ENCODE assay signal across 1 cellular context in the genomic region with DNA sequence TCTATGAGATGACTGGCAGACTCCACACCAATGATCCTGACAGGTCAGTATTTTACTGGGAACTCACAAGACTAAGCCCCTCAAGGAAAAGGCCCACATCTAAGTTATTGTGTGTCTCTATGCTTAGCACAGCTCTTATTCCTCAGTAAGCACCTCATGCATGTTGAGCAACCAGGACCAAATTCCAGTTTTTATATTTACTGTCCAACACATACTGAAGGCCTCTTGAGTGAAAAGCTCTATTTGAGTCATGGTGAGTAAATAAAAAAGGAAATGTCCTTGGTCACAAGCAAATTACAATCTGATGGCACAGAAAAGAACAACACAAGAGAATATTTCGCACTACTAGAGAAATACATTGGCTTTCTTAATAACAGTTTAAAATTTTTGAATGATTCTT.
TF ChIP-seq lines count a peak whose summit lies in the region.

No MANE protein-coding gene starts in this region.

TF ChIP-seq in HepG2, 621 proteins besides CTCF, POLR2A, EP300 and RAD21 (continued from another document and continues in another):
- TF ChIP-seq, protein P1, sequence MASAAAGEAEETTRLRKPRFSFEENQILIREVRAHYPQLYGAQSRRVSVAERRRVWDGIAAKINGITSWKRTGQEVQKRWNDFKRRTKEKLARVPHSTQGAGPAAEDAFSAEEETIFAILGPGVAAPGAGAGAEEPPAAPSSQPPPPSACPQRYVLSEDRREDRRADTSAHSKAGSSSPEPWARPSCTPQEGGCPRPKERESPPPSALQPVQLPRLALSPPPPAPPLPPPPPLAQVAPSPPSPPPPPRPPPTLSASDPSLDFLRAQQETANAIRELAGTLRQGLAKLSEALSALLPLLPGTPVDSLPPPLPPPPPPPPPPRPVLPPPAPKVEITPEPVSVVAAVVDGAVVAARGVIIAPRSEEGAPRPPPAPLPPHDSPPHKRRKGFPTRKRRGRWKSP (CRISPR knock-in tag; IDR thresholded peaks at IDR 0.05): peak; percentile 42; the same call in 1 of the 2 replicates
- peak; percentile 82 for TF ChIP-seq ERF (CRISPR knock-in tag; IDR thresholded peaks at IDR 0.05)
- TF ChIP-seq ETV5 (CRISPR knock-in tag; IDR thresholded peaks at IDR 0.05; ENCODE audit: borderline replicate concordance): peak; percentile 25; the same call in 1 of the 2 replicates
- TF ChIP-seq, protein P2, sequence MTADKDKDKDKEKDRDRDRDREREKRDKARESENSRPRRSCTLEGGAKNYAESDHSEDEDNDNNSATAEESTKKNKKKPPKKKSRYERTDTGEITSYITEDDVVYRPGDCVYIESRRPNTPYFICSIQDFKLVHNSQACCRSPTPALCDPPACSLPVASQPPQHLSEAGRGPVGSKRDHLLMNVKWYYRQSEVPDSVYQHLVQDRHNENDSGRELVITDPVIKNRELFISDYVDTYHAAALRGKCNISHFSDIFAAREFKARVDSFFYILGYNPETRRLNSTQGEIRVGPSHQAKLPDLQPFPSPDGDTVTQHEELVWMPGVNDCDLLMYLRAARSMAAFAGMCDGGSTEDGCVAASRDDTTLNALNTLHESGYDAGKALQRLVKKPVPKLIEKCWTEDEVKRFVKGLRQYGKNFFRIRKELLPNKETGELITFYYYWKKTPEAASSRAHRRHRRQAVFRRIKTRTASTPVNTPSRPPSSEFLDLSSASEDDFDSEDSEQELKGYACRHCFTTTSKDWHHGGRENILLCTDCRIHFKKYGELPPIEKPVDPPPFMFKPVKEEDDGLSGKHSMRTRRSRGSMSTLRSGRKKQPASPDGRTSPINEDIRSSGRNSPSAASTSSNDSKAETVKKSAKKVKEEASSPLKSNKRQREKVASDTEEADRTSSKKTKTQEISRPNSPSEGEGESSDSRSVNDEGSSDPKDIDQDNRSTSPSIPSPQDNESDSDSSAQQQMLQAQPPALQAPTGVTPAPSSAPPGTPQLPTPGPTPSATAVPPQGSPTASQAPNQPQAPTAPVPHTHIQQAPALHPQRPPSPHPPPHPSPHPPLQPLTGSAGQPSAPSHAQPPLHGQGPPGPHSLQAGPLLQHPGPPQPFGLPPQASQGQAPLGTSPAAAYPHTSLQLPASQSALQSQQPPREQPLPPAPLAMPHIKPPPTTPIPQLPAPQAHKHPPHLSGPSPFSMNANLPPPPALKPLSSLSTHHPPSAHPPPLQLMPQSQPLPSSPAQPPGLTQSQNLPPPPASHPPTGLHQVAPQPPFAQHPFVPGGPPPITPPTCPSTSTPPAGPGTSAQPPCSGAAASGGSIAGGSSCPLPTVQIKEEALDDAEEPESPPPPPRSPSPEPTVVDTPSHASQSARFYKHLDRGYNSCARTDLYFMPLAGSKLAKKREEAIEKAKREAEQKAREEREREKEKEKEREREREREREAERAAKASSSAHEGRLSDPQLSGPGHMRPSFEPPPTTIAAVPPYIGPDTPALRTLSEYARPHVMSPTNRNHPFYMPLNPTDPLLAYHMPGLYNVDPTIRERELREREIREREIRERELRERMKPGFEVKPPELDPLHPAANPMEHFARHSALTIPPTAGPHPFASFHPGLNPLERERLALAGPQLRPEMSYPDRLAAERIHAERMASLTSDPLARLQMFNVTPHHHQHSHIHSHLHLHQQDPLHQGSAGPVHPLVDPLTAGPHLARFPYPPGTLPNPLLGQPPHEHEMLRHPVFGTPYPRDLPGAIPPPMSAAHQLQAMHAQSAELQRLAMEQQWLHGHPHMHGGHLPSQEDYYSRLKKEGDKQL (CRISPR knock-in tag; IDR thresholded peaks at IDR 0.05; ENCODE audit: low read depth): peak; percentile 88
- TF ChIP-seq SOX13 (IDR thresholded peaks at IDR 0.05): peak; percentile 29; the same call in 1 of the 2 replicates
- peak in 1 of 2 experiments; percentile 87; a peak in 2 of 4 replicates for TF ChIP-seq SOX13 (CRISPR knock-in tag; conservative IDR thresholded peaks at IDR 0.05 in 1 of 2, IDR thresholded peaks at IDR 0.05 in 1 of 2)
- peak; percentile 75; the same call in 1 of the 2 replicates for TF ChIP-seq FOSL1 (CRISPR knock-in tag; IDR thresholded peaks at IDR 0.05; ENCODE audit: borderline replicate concordance)
- TF ChIP-seq ADNP (CRISPR knock-in tag; IDR thresholded peaks at IDR 0.05): no peak
- TF ChIP-seq ZNF12 (CRISPR knock-in tag; IDR thresholded peaks at IDR 0.05): 0 out of 2 replicates have a peak, but pooled peaks have one; percentile 46
- TF ChIP-seq FOSL2 (CRISPR knock-in tag; IDR thresholded peaks at IDR 0.05): peak; percentile 91
- no peak for TF ChIP-seq YEATS4 (CRISPR knock-in tag; IDR thresholded peaks at IDR 0.05; ENCODE audit: borderline replicate concordance)
- peak; percentile 66 for TF ChIP-seq MIXL1 (CRISPR knock-in tag; IDR thresholded peaks at IDR 0.05)
- peak; percentile 56; the same call in 1 of the 2 replicates for TF ChIP-seq GFI1 (CRISPR knock-in tag; IDR thresholded peaks at IDR 0.05; ENCODE audit: borderline replicate concordance)
- peak; percentile 68; the same call in 1 of the 2 replicates for TF ChIP-seq ZNF792 (CRISPR knock-in tag; IDR thresholded peaks at IDR 0.05)
- TF ChIP-seq TBX3 (IDR thresholded peaks at IDR 0.05; ENCODE audit: borderline replicate concordance): peak; percentile 99
- peak; percentile 61; the same call in 1 of the 2 replicates for TF ChIP-seq FOXP1 (IDR thresholded peaks at IDR 0.05)
- TF ChIP-seq FOXP1 (CRISPR knock-in tag; IDR thresholded peaks at IDR 0.05): peak; percentile 94
- peak; percentile 99 for TF ChIP-seq SMARCE1 (IDR thresholded peaks at IDR 0.05; ENCODE audit: borderline replicate concordance)
- TF ChIP-seq HNF4G (IDR thresholded peaks at IDR 0.05; ENCODE audit: borderline replicate concordance, low read depth, low read length): peak; percentile 72
- peak; percentile 37; the same call in 1 of the 2 replicates for TF ChIP-seq HNF4G (CRISPR knock-in tag; IDR thresholded peaks at IDR 0.05; ENCODE audit: borderline replicate concordance, low read depth)
- TF ChIP-seq, protein P3, sequence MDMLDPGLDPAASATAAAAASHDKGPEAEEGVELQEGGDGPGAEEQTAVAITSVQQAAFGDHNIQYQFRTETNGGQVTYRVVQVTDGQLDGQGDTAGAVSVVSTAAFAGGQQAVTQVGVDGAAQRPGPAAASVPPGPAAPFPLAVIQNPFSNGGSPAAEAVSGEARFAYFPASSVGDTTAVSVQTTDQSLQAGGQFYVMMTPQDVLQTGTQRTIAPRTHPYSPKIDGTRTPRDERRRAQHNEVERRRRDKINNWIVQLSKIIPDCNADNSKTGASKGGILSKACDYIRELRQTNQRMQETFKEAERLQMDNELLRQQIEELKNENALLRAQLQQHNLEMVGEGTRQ (IDR thresholded peaks at IDR 0.05; ENCODE audit: low read depth, low read length): no peak
- TF ChIP-seq, protein P3 (CRISPR knock-in tag; IDR thresholded peaks at IDR 0.05; ENCODE audit: borderline replicate concordance): no peak
- peak; percentile 60; the same call in 1 of the 2 replicates for TF ChIP-seq IRF2 (CRISPR knock-in tag; IDR thresholded peaks at IDR 0.05)
- TF ChIP-seq RXRA (CRISPR knock-in tag; IDR thresholded peaks at IDR 0.05): no peak
- TF ChIP-seq, protein P4, sequence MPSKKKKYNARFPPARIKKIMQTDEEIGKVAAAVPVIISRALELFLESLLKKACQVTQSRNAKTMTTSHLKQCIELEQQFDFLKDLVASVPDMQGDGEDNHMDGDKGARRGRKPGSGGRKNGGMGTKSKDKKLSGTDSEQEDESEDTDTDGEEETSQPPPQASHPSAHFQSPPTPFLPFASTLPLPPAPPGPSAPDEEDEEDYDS (CRISPR knock-in tag; IDR thresholded peaks at IDR 0.05): 0 out of 2 replicates have a peak, but pooled peaks have one; percentile 23
- peak; percentile 62; the same call in 1 of the 2 replicates for TF ChIP-seq YEATS2 (CRISPR knock-in tag; IDR thresholded peaks at IDR 0.05; ENCODE audit: borderline replicate concordance)
- TF ChIP-seq NCOR1 (IDR thresholded peaks at IDR 0.05; ENCODE audit: borderline replicate concordance, low read length): peak; percentile 54; the same call in 1 of the 2 replicates
- TF ChIP-seq, protein P5, sequence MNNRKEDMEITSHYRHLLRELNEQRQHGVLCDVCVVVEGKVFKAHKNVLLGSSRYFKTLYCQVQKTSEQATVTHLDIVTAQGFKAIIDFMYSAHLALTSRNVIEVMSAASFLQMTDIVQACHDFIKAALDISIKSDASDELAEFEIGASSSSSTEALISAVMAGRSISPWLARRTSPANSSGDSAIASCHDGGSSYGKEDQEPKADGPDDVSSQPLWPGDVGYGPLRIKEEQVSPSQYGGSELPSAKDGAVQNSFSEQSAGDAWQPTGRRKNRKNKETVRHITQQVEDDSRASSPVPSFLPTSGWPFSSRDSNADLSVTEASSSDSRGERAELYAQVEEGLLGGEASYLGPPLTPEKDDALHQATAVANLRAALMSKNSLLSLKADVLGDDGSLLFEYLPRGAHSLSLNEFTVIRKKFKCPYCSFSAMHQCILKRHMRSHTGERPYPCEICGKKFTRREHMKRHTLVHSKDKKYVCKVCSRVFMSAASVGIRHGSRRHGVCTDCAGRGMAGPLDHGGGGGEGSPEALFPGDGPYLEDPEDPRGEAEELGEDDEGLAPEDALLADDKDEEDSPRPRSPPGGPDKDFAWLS (CRISPR knock-in tag; IDR thresholded peaks at IDR 0.05; ENCODE audit: borderline replicate concordance): no peak
- no peak for TF ChIP-seq ZNF549 (CRISPR knock-in tag; IDR thresholded peaks at IDR 0.05)
- no peak for TF ChIP-seq SIN3A (IDR thresholded peaks at IDR 0.05; ENCODE audit: borderline replicate concordance, low read depth, low read length)
- TF ChIP-seq XRCC5 (optimal IDR thresholded peaks at IDR 0.05; ENCODE audit: low read length): no peak
- TF ChIP-seq, protein P6, sequence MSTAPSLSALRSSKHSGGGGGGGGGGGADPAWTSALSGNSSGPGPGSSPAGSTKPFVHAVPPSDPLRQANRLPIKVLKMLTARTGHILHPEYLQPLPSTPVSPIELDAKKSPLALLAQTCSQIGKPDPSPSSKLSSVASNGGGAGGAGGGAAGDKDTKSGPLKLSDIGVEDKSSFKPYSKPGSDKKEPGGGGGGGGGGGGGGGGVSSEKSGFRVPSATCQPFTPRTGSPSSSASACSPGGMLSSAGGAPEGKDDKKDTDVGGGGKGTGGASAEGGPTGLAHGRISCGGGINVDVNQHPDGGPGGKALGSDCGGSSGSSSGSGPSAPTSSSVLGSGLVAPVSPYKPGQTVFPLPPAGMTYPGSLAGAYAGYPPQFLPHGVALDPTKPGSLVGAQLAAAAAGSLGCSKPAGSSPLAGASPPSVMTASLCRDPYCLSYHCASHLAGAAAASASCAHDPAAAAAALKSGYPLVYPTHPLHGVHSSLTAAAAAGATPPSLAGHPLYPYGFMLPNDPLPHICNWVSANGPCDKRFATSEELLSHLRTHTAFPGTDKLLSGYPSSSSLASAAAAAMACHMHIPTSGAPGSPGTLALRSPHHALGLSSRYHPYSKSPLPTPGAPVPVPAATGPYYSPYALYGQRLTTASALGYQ (CRISPR knock-in tag; IDR thresholded peaks at IDR 0.05): peak; percentile 46; the same call in 1 of the 2 replicates
- TF ChIP-seq MXD4 (CRISPR knock-in tag; IDR thresholded peaks at IDR 0.05): peak; percentile 51; the same call in 1 of the 2 replicates
- peak; percentile 71; the same call in 1 of the 2 replicates for TF ChIP-seq NFKBIZ (CRISPR knock-in tag; IDR thresholded peaks at IDR 0.05)
- no peak for TF ChIP-seq MATR3 (CRISPR knock-in tag; IDR thresholded peaks at IDR 0.05)
- TF ChIP-seq SP5 (CRISPR knock-in tag; IDR thresholded peaks at IDR 0.05; ENCODE audit: borderline replicate concordance, low read depth): 0 out of 2 replicates have a peak, but pooled peaks have one; percentile 24
- TF ChIP-seq NR1H2 (CRISPR knock-in tag; IDR thresholded peaks at IDR 0.05; ENCODE audit: borderline replicate concordance, low read depth): no peak
- TF ChIP-seq ZNF335 (CRISPR knock-in tag; IDR thresholded peaks at IDR 0.05): peak; percentile 62; the same call in 1 of the 2 replicates
- TF ChIP-seq, protein P7, sequence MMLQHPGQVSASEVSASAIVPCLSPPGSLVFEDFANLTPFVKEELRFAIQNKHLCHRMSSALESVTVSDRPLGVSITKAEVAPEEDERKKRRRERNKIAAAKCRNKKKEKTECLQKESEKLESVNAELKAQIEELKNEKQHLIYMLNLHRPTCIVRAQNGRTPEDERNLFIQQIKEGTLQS (CRISPR knock-in tag; IDR thresholded peaks at IDR 0.05): peak; percentile 56; the same call in 1 of the 2 replicates
- peak; percentile 64; the same call in 1 of the 2 replicates for TF ChIP-seq THAP11 (CRISPR knock-in tag; IDR thresholded peaks at IDR 0.05)
- peak; percentile 79; the same call in 1 of the 2 replicates for TF ChIP-seq TARDBP (CRISPR knock-in tag; IDR thresholded peaks at IDR 0.05)
- TF ChIP-seq HHEX (CRISPR knock-in tag; IDR thresholded peaks at IDR 0.05): peak; percentile 97
- peak; percentile 44; the same call in 1 of the 2 replicates for TF ChIP-seq TOE1 (CRISPR knock-in tag; IDR thresholded peaks at IDR 0.05)
- peak; percentile 55; the same call in 1 of the 2 replicates for TF ChIP-seq GATAD1 (CRISPR knock-in tag; IDR thresholded peaks at IDR 0.05)
- TF ChIP-seq SMC3 (IDR thresholded peaks at IDR 0.05; ENCODE audit: low read length): 0 out of 2 replicates have a peak, but pooled peaks have one; percentile 11
- TF ChIP-seq, protein P8, sequence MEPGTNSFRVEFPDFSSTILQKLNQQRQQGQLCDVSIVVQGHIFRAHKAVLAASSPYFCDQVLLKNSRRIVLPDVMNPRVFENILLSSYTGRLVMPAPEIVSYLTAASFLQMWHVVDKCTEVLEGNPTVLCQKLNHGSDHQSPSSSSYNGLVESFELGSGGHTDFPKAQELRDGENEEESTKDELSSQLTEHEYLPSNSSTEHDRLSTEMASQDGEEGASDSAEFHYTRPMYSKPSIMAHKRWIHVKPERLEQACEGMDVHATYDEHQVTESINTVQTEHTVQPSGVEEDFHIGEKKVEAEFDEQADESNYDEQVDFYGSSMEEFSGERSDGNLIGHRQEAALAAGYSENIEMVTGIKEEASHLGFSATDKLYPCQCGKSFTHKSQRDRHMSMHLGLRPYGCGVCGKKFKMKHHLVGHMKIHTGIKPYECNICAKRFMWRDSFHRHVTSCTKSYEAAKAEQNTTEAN (CRISPR knock-in tag; conservative IDR thresholded peaks at IDR 0.05): peak; percentile 62; the same call in 1 of the 2 replicates
- TF ChIP-seq SIX1 (CRISPR knock-in tag; IDR thresholded peaks at IDR 0.05; ENCODE audit: borderline replicate concordance): 0 out of 2 replicates have a peak, but pooled peaks have one; percentile 32
- TF ChIP-seq ZSCAN9 (CRISPR knock-in tag; IDR thresholded peaks at IDR 0.05; ENCODE audit: borderline replicate concordance): peak; percentile 96
- TF ChIP-seq RARA (CRISPR knock-in tag; IDR thresholded peaks at IDR 0.05): peak; percentile 51
